21 cellular contexts compared by ENCODE assay signal in genomic region chr15:25776071-25776740, GRCh38.
DNase-seq lines count a peak whose midpoint lies in the region; ATAC-seq and TF ChIP-seq lines count a peak whose summit lies in the region.
"Had no signal": no experiment of that assay in that cellular context is flagged by ENCODE, and none has a peak within 500 bp of the region (broad histone marks: within the 10 kb centered on the region; RNA-seq: fewer than 3 reads in every experiment).

No MANE protein-coding gene starts in this region.

- no peak for ATAC-seq in HG02588 (IDR thresholded peaks at IDR 0.05; ENCODE audit: unreplicated experiment)
- no peak for ATAC-seq in GM21528 (IDR thresholded peaks at IDR 0.05; ENCODE audit: low FRiP score, unreplicated experiment)
- ATAC-seq: activated CD4-positive, alpha-beta T cell treated with anti-CD3 and anti-CD28 coated beads for 36 hours; effector memory CD8-positive, alpha-beta T cell had no signal

- no peak for TF ChIP-seq POLR2A in suprapubic skin (IDR thresholded peaks at IDR 0.05)

- H3K27me3 ChIP-seq in suprapubic skin: no peaks in the 10 kb centered on the region
- H3K27me3 ChIP-seq: cardiac muscle cell, hepatocyte had no signal

- H3K4me1 Mint-ChIP-seq in activated T-cell treated with anti-CD3 and anti-CD28 coated beads, Interleukin-2, amount 50 U/mL, for 24 hours (ENCODE audit: low read depth): peaks cover 48% of the 10 kb centered on the region
- peaks cover 45% of the 10 kb centered on the region for H3K4me1 Mint-ChIP-seq in activated T-helper 2 cell treated with anti-CD3 and anti-CD28 coated beads, Interferon-gamma antibody, Interleukin-2, Interleukin-4, amounts not matched to agents 10 μg/mL and 5 μg/mL and 100 μg/mL, durations not matched to agents 14 hours and 24 hours and 36 hours (ENCODE audit: low read depth)
- H3K4me1 Mint-ChIP-seq in mesothelial cell of epicardium: peaks cover 33% of the 10 kb centered on the region

- H3K36me3 ChIP-seq in suprapubic skin: no peaks in the 10 kb centered on the region
- H3K36me3 ChIP-seq: cardiac muscle cell had no signal

- no peak for TF ChIP-seq EP300 in suprapubic skin (IDR thresholded peaks at IDR 0.05)

- H3K9me3 ChIP-seq in suprapubic skin: no peaks in the 10 kb centered on the region
- H3K9me3 ChIP-seq: SK-N-SH, thoracic aorta had no signal

- H3K27me3 Mint-ChIP-seq in activated T-cell treated with anti-CD3 and anti-CD28 coated beads, Interleukin-2, amount 50 U/mL, for 24 hours: no peaks in the 10 kb centered on the region
- no peaks in the 10 kb centered on the region for H3K27me3 Mint-ChIP-seq in activated T-helper 2 cell treated with anti-CD3 and anti-CD28 coated beads, Interferon-gamma antibody, Interleukin-2, Interleukin-4, amounts not matched to agents 10 μg/mL and 5 μg/mL and 100 μg/mL, durations not matched to agents 14 hours and 24 hours and 36 hours (ENCODE audit: low read depth)
- H3K27me3 Mint-ChIP-seq in mesothelial cell of epicardium (ENCODE audit: low read depth): no peaks in the 10 kb centered on the region
- H3K27me3 Mint-ChIP-seq: activated CD4-positive, alpha-beta T cell treated with anti-CD3 and anti-CD28 coated beads for 36 hours; CD4-positive, CD25-positive, alpha-beta regulatory T cell; effector memory CD8-positive, alpha-beta T cell had no signal

- peak overlapping the region; percentile 18 for H3K27ac Mint-ChIP-seq in activated T-cell treated with anti-CD3 and anti-CD28 coated beads, Interleukin-2, amount 50 U/mL, for 24 hours
- peak overlapping the region; percentile 69 for H3K27ac Mint-ChIP-seq in activated T-helper 2 cell treated with anti-CD3 and anti-CD28 coated beads, Interferon-gamma antibody, Interleukin-2, Interleukin-4, amounts not matched to agents 10 μg/mL and 5 μg/mL and 100 μg/mL, durations not matched to agents 14 hours and 24 hours and 36 hours
- H3K27ac Mint-ChIP-seq in mesothelial cell of epicardium: peak overlapping the region; percentile 57
- H3K27ac Mint-ChIP-seq: activated CD4-positive, alpha-beta T cell treated with anti-CD3 and anti-CD28 coated beads for 36 hours; CD4-positive, CD25-positive, alpha-beta regulatory T cell had no signal

- no peak for DNase-seq in activated T-cell treated with anti-CD3 and anti-CD28 coated beads, Interleukin-2, amount 50 U/mL, for 24 hours
- no peak for DNase-seq in activated T-cell treated with anti-CD3 and anti-CD28 coated beads, Interleukin-2, amount 50 U/mL, for 1 hour
- DNase-seq in activated T-helper 2 cell treated with anti-CD3 and anti-CD28 coated beads, Interferon-gamma antibody, Interleukin-2, Interleukin-4, amounts not matched to agents 10 μg/mL and 5 μg/mL and 100 μg/mL, durations not matched to agents 14 hours and 24 hours and 36 hours (ENCODE audit: low spot score): no peak
- DNase-seq in mesothelial cell of epicardium (ENCODE audit: low spot score in 2 of 2, unreplicated experiment in 2 of 2) (no peak), suprapubic skin (ENCODE audit: low spot score in 2 of 2) (peak in 1 of 2 donors; percentile 25), NCI-H526 treated with DMSO at 0.1 percent for 48 hours (lab: John Stamatoyannopoulos, UW) (no peak)
- DNase-seq: activated CD4-positive, alpha-beta T cell treated with anti-CD3 and anti-CD28 coated beads for 36 hours; activated T-cell treated with anti-CD3 and anti-CD28 coated beads for 4 hours; CD4-positive, CD25-positive, alpha-beta regulatory T cell; DMS153; effector memory CD8-positive, alpha-beta T cell; NCI-H1105; OCI-M1; SK-N-SH had no signal

- peak overlapping the region; percentile 27 for H3K27ac ChIP-seq in suprapubic skin
- H3K27ac ChIP-seq: cardiac muscle cell, hepatocyte, thoracic aorta had no signal

- peaks cover 82% of the 10 kb centered on the region for H3K36me3 Mint-ChIP-seq in activated T-cell treated with anti-CD3 and anti-CD28 coated beads, Interleukin-2, amount 50 U/mL, for 24 hours (ENCODE audit: low read depth)
- H3K36me3 Mint-ChIP-seq in activated T-helper 2 cell treated with anti-CD3 and anti-CD28 coated beads, Interferon-gamma antibody, Interleukin-2, Interleukin-4, amounts not matched to agents 10 μg/mL and 5 μg/mL and 100 μg/mL, durations not matched to agents 14 hours and 24 hours and 36 hours (ENCODE audit: low read depth): peaks cover 32% of the 10 kb centered on the region
- H3K36me3 Mint-ChIP-seq in mesothelial cell of epicardium: no peaks in the 10 kb centered on the region

- H3K4me3 Mint-ChIP-seq in activated T-cell treated with anti-CD3 and anti-CD28 coated beads, Interleukin-2, amount 50 U/mL, for 24 hours: no peak overlapping the region
- no peak overlapping the region for H3K4me3 Mint-ChIP-seq in activated T-helper 2 cell treated with anti-CD3 and anti-CD28 coated beads, Interferon-gamma antibody, Interleukin-2, Interleukin-4, amounts not matched to agents 10 μg/mL and 5 μg/mL and 100 μg/mL, durations not matched to agents 14 hours and 24 hours and 36 hours (ENCODE audit: low read depth)
- H3K4me3 Mint-ChIP-seq in mesothelial cell of epicardium: no peak overlapping the region
- H3K4me3 Mint-ChIP-seq: activated CD4-positive, alpha-beta T cell treated with anti-CD3 and anti-CD28 coated beads for 36 hours; CD4-positive, CD25-positive, alpha-beta regulatory T cell; effector memory CD8-positive, alpha-beta T cell had no signal

- H3K4me1 ChIP-seq in suprapubic skin: peaks cover 15% of the 10 kb centered on the region

- no peaks in the 10 kb centered on the region for H3K9me3 Mint-ChIP-seq in activated T-cell treated with anti-CD3 and anti-CD28 coated beads, Interleukin-2, amount 50 U/mL, for 24 hours
- no peaks in the 10 kb centered on the region for H3K9me3 Mint-ChIP-seq in activated T-helper 2 cell treated with anti-CD3 and anti-CD28 coated beads, Interferon-gamma antibody, Interleukin-2, Interleukin-4, amounts not matched to agents 10 μg/mL and 5 μg/mL and 100 μg/mL, durations not matched to agents 14 hours and 24 hours and 36 hours
- H3K9me3 Mint-ChIP-seq in mesothelial cell of epicardium: no peaks in the 10 kb centered on the region
- H3K9me3 Mint-ChIP-seq: CD4-positive, CD25-positive, alpha-beta regulatory T cell; effector memory CD8-positive, alpha-beta T cell had no signal

- TF ChIP-seq CTCF in mesothelial cell of epicardium (IDR thresholded peaks at IDR 0.05; ENCODE audit: unreplicated experiment) (no peak), suprapubic skin (IDR thresholded peaks at IDR 0.05) (no peak)

- no peak overlapping the region for H3K4me3 ChIP-seq in suprapubic skin
- H3K4me3 ChIP-seq: cardiac muscle cell, hepatocyte, K562, skin epidermis, thoracic aorta had no signal

- intact Hi-C loops in activated T-helper 2 cell treated with anti-CD3 and anti-CD28 coated beads, Interferon-gamma antibody, Interleukin-2, Interleukin-4, amounts not matched to agents 10 μg/mL and 5 μg/mL and 100 μg/mL, durations not matched to agents 14 hours and 24 hours and 36 hours (cut with micrococcal nuclease): no loop called here

- 86% methylated on average over 14 of the region's 14 CpGs for WGBS in suprapubic skin

Comparison
In these comparisons a context has a peak if more than half of its experiments do, and no peak if none do; other contexts are left out.
1. H3K27ac Mint-ChIP-seq: peak in every context shown above with its lines; median percentile 69 in activated T-helper 2 cell treated with anti-CD3 and anti-CD28 coated beads, Interferon-gamma antibody, Interleukin-2, Interleukin-4, amounts not matched to agents 10 μg/mL and 5 μg/mL and 100 μg/mL, durations not matched to agents 14 hours and 24 hours and 36 hours; 57 in mesothelial cell of epicardium; 18 in activated T-cell treated with anti-CD3 and anti-CD28 coated beads, Interleukin-2, amount 50 U/mL, for 24 hours.